9 cellular contexts compared by ENCODE assay signal in genomic region chr1:233112184-233113008, GRCh38.
A peak's percentile ranks its signal among the peaks of the same experiment; 100 is the strongest.
DNase-seq lines count a peak whose midpoint lies in the region; ATAC-seq and TF ChIP-seq lines count a peak whose summit lies in the region.
"Had no signal": no experiment of that assay in that cellular context is flagged by ENCODE, and none has a peak within 500 bp of the region (broad histone marks: within the 10 kb centered on the region; RNA-seq: fewer than 3 reads in every experiment).

No MANE protein-coding gene starts in this region.

- H3K4me2 ChIP-seq in mammary epithelial cell (ENCODE audit: insufficient read depth, low read depth, low read length) (peak overlapping the region; percentile 81), mesendoderm (ENCODE audit: low read length) (no peak overlapping the region)

- peaks cover 3 to 79% (median 67%) of the 10 kb centered on the region in 5 donors for H3K36me3 Mint-ChIP-seq in naive thymus-derived CD4-positive, alpha-beta T cell

- H3K27me3 Mint-ChIP-seq in naive thymus-derived CD4-positive, alpha-beta T cell: no peaks in the 10 kb centered on the region

- H4K8ac ChIP-seq in mesendoderm (ENCODE audit: low read depth, low read length): no peak overlapping the region

- no peaks in the 10 kb centered on the region for H3K9me3 Mint-ChIP-seq in naive thymus-derived CD4-positive, alpha-beta T cell

- H2BK120ac ChIP-seq in mesendoderm (ENCODE audit: low read depth, low read length): peak overlapping the region; percentile 52

- H3K18ac ChIP-seq in mesendoderm (ENCODE audit: low read length): peak overlapping the region; percentile 75

- H2BK15ac ChIP-seq in mesendoderm (replicated peaks; ENCODE audit: low read depth): no peak overlapping the region

- H3K56ac ChIP-seq in mesendoderm (ENCODE audit: low read length): peak overlapping the region; percentile 79

- peaks cover 5% of the 10 kb centered on the region for H3K79me2 ChIP-seq in mammary epithelial cell (ENCODE audit: insufficient read depth, low read length)
- H3K79me2 ChIP-seq in mesendoderm (ENCODE audit: control insufficient read depth, insufficient read depth, low read length): no peaks in the 10 kb centered on the region

- H3K27me3 ChIP-seq in HUES48 (ENCODE audit: control insufficient read depth, insufficient read depth, low read length) (no peaks in the 10 kb centered on the region), mammary epithelial cell (ENCODE audit: insufficient read depth, low read length) (no peaks in the 10 kb centered on the region), mesendoderm (ENCODE audit: insufficient read depth, low read length, poor library complexity) (no peaks in the 10 kb centered on the region)
- no peaks in the 10 kb centered on the region for H3K27me3 ChIP-seq in naive thymus-derived CD4-positive, alpha-beta T cell (ENCODE audit: control insufficient read depth in 2 of 2, insufficient read depth in 2 of 2, low read length in 2 of 2)

- H3K27ac ChIP-seq in HUES48 (ENCODE audit: low read depth, low read length) (peak overlapping the region; percentile 99), mammary epithelial cell (ENCODE audit: insufficient read depth, low read depth, low read length) (peak overlapping the region; percentile 100), mesendoderm (ENCODE audit: low read depth, low read length) (peak overlapping the region; percentile 86)
- H3K27ac ChIP-seq in naive thymus-derived CD4-positive, alpha-beta T cell (ENCODE audit: low read depth, low read length): no peak overlapping the region

- CTCF ChIA-PET in mammary epithelial cell (lab: Charles Lee; ENCODE audit: low non-redundant PET): no interaction called here
- CTCF ChIA-PET in naive thymus-derived CD4-positive, alpha-beta T cell (lab: Charles Lee): no interaction called here

- H3K4me1 ChIP-seq in HUES48 (ENCODE audit: control insufficient read depth, insufficient read depth, low read length): peaks cover 50% of the 10 kb centered on the region
- peaks cover 46% of the 10 kb centered on the region for H3K4me1 ChIP-seq in mammary epithelial cell (ENCODE audit: insufficient read depth, low read length)
- H3K4me1 ChIP-seq in mesendoderm (ENCODE audit: control insufficient read depth, low read depth, low read length): peaks cover 13% of the 10 kb centered on the region
- no peaks in the 10 kb centered on the region for H3K4me1 ChIP-seq in naive thymus-derived CD4-positive, alpha-beta T cell (ENCODE audit: control insufficient read depth in 2 of 2, insufficient read depth in 2 of 2, low read length in 2 of 2)

- peak overlapping the region; percentile 88 for H2BK5ac ChIP-seq in mesendoderm (ENCODE audit: low read length)

- TSS peak; percentile 62 for BruUV-seq in mammary epithelial cell (replicated peaks; lab: Mats Ljungman, UMichigan)

- H3K79me1 ChIP-seq in mesendoderm (ENCODE audit: low read length): no peaks in the 10 kb centered on the region

- H3K36me3 ChIP-seq in HUES48 (ENCODE audit: control insufficient read depth, insufficient read depth, low read length): peaks cover 8% of the 10 kb centered on the region; the same call in 1 of the 2 replicates
- peaks cover 5% of the 10 kb centered on the region for H3K36me3 ChIP-seq in mammary epithelial cell (ENCODE audit: insufficient read depth, low read length)
- H3K36me3 ChIP-seq in mesendoderm (ENCODE audit: control insufficient read depth, insufficient read depth, low read length): no peaks in the 10 kb centered on the region
- peaks cover 0 to 4% (median 0%) of the 10 kb centered on the region in 3 experiments for H3K36me3 ChIP-seq in naive thymus-derived CD4-positive, alpha-beta T cell (ENCODE audit: control insufficient read depth in 2 of 3, insufficient read depth in 3 of 3, low read length in 3 of 3)

- peak overlapping the region; percentile 36 for H3K4me3 ChIP-seq in HUES48 (ENCODE audit: low read depth, low read length)
- H3K4me3 ChIP-seq in mammary epithelial cell (replicated peaks in 1 of 3; ENCODE audit: insufficient read depth in 1 of 3, low read depth in 2 of 3, low read length in 3 of 3): no peak overlapping the region
- no peak overlapping the region for H3K4me3 ChIP-seq in mesendoderm (ENCODE audit: low read length)
- no peak overlapping the region for H3K4me3 ChIP-seq in naive thymus-derived CD4-positive, alpha-beta T cell (ENCODE audit: low read length)

- POLR2A ChIA-PET in naive thymus-derived CD4-positive, alpha-beta T cell (lab: Charles Lee): no interaction called here

- H3K4me1 Mint-ChIP-seq in naive thymus-derived CD4-positive, alpha-beta T cell: peaks cover 0 to 45% (median 14%) of the 10 kb centered on the region in 7 donors

- no peaks in the 10 kb centered on the region for H4K20me1 ChIP-seq in mammary epithelial cell (ENCODE audit: insufficient read depth, low read length)

- H2AFZ ChIP-seq in mammary epithelial cell (ENCODE audit: low read depth, low read length): no peak overlapping the region

- in situ Hi-C loops in ACHN (cut with HindIII; ENCODE audit: low pct_ligation_motif_present, low pct_unique_long_range_greater_than_20kb, low sequenced_read_pairs) (no loop called here), mammary epithelial cell (cut with MboI; ENCODE audit: low sequenced_read_pairs in 2 of 2) (loop anchor here in 1 of 2 donors (25.0 kb wide), 1 partner anchor 475 kb away; the partner anchor contains the start of gene SIPA1L2)

- no peak overlapping the region for H2AK5ac ChIP-seq in mesendoderm (ENCODE audit: low read length)

- H3K4ac ChIP-seq in mesendoderm (ENCODE audit: low read depth, low read length): peak overlapping the region; percentile 96

- no peak overlapping the region for H4K5ac ChIP-seq in mesendoderm (ENCODE audit: low read length)

- peak overlapping the region in 1 of 10 donors; percentile 69 for H3K4me3 Mint-ChIP-seq in naive thymus-derived CD4-positive, alpha-beta T cell

- intact Hi-C loops in mammary epithelial cell (cut with micrococcal nuclease): loop anchor here (1.0 to 10.0 kb wide), 7 partner anchors 22 to 478 kb away; partner anchors contain the start of genes PCNX2 and SIPA1L2
- intact Hi-C loops in naive thymus-derived CD4-positive, alpha-beta T cell (cut with micrococcal nuclease): loop anchor here in 1 of 2 donors (1.0 to 5.0 kb wide), 2 partner anchors 162 to 305 kb away; partner anchors contain the start of genes MAP10 and NTPCR

- WGBS in mammary epithelial cell (ENCODE audit: low coverage, missing lambda C conversion rate): 67% methylated on average over 6 of the region's 6 CpGs
- WGBS in mesendoderm (ENCODE audit: extremely low coverage, insufficient coverage, low lambda C conversion rate): no CpG with 5 or more reads among the region's 6 CpGs

- no peak for ATAC-seq in naive thymus-derived CD4-positive, alpha-beta T cell
- ATAC-seq in GM18498 (IDR thresholded peaks at IDR 0.05; ENCODE audit: unreplicated experiment): no peak

- no peak overlapping the region for H3K23ac ChIP-seq in mesendoderm (ENCODE audit: low read length)

- no peak for TF ChIP-seq CTCF in mammary epithelial cell (conservative IDR thresholded peaks at IDR 0.05 in 1 of 2, IDR thresholded peaks at IDR 0.05 in 1 of 2; ENCODE audit: extremely low read depth in 1 of 2, insufficient read depth in 1 of 2, low read depth in 1 of 2, low read length in 2 of 2)

- dilution Hi-C loops in mammary epithelial cell (cut with HindIII; ENCODE audit: low sequenced_read_pairs): no loop called here

- H3K9me3 ChIP-seq in HUES48 (ENCODE audit: control insufficient read depth, insufficient read depth, low read length) (no peaks in the 10 kb centered on the region), mammary epithelial cell (replicated peaks; ENCODE audit: insufficient read depth, low read length) (no peaks in the 10 kb centered on the region)
- H3K9me3 ChIP-seq in naive thymus-derived CD4-positive, alpha-beta T cell (ENCODE audit: control insufficient read depth in 2 of 3, low read length in 3 of 3): no peaks in the 10 kb centered on the region

- H3K9ac ChIP-seq in HUES48 (ENCODE audit: low read depth, low read length) (peak overlapping the region; percentile 86), mammary epithelial cell (ENCODE audit: insufficient read depth, low read length) (no peak overlapping the region), mesendoderm (ENCODE audit: low read length) (peak overlapping the region; percentile 47)

- H3K27ac Mint-ChIP-seq in naive thymus-derived CD4-positive, alpha-beta T cell: peak overlapping the region in 1 of 9 donors; percentile 85

- peak; percentile 53 for DNase-seq in ACHN
- no peak for DNase-seq in mammary epithelial cell
- peak; percentile 74 for DNase-seq in mesendoderm
- DNase-seq in ureter (ENCODE audit: low spot score): no peak
- no peak for DNase-seq in OCI-M2 (lab: John Stamatoyannopoulos, UW; ENCODE audit: unreplicated experiment)
- no peak for DNase-seq in naive thymus-derived CD4-positive, alpha-beta T cell
- DNase-seq: effector CD4-positive, alpha-beta T cell had no signal

Comparison
In these comparisons a context has a peak if more than half of its experiments do, and no peak if none do; other contexts are left out.
1. DNase-seq: peak in ACHN (single experiment) and mesendoderm (single experiment); none in mammary epithelial cell (single experiment), ureter (single experiment), OCI-M2 (single experiment) and naive thymus-derived CD4-positive, alpha-beta T cell (0 of 9).